18 cellular contexts compared by ENCODE assay signal in genomic region chr22:37499006-37499707, GRCh38. TPM values are rescaled to one million over a fixed set of nuclear protein-coding genes. Genes with fewer than 3 reads are reported as not detected.
DNase-seq lines count a peak whose midpoint lies in the region; ATAC-seq and TF ChIP-seq lines count a peak whose summit lies in the region.
"Had no signal": no experiment of that assay in that cellular context is flagged by ENCODE, and none has a peak within 500 bp of the region (broad histone marks: within the 10 kb centered on the region; RNA-seq: fewer than 3 reads in every experiment).

No MANE protein-coding gene starts in this region.

- no peaks in the 10 kb centered on the region for H3K9me2 ChIP-seq in MM.1S (replicated peaks; ENCODE audit: insufficient read depth, low read length)
- H3K9me2 ChIP-seq: SK-N-SH had no signal

- H3K9me3 Mint-ChIP-seq in neural crest cell: no peaks in the 10 kb centered on the region
- H3K9me3 Mint-ChIP-seq: activated T-helper 17 cell treated with anti-CD3 and anti-CD28 coated beads, Interleukin-2, amount 50 U/mL, for 72 hours; CD4-positive, alpha-beta T cell; natural killer cell had no signal

- TF ChIP-seq CTCF in MM.1S (IDR thresholded peaks at IDR 0.05; ENCODE audit: low read length): no peak
- no peak for TF ChIP-seq CTCF in neural crest cell (conservative IDR thresholded peaks at IDR 0.05)
- TF ChIP-seq CTCF in Peyer's patch (IDR thresholded peaks at IDR 0.05): no peak
- no peak for TF ChIP-seq CTCF in smooth muscle cell (IDR thresholded peaks at IDR 0.05; ENCODE audit: borderline replicate concordance, insufficient read depth, poor library complexity, severe bottlenecking)

- H3K27ac ChIP-seq in MM.1S (ENCODE audit: low read length): no peak overlapping the region
- peak overlapping the region in 2 of 4 donors; percentile 3 to 96 for H3K27ac ChIP-seq in Peyer's patch
- H3K27ac ChIP-seq in smooth muscle cell (ENCODE audit: low read depth): no peak overlapping the region
- H3K27ac ChIP-seq: cardiac muscle cell, psoas muscle had no signal

- H3K27ac Mint-ChIP-seq in neural crest cell (ENCODE audit: unreplicated experiment): peak overlapping the region; percentile 35
- H3K27ac Mint-ChIP-seq: activated T-helper 17 cell treated with anti-CD3 and anti-CD28 coated beads, Interleukin-2, amount 50 U/mL, for 72 hours; CD4-positive, alpha-beta T cell; natural killer cell had no signal

- 95% methylated on average over 13 of the region's 13 CpGs for WGBS in smooth muscle cell (ENCODE audit: low lambda C conversion rate)

- H3K4me3 Mint-ChIP-seq in neural crest cell: no peak overlapping the region
- H3K4me3 Mint-ChIP-seq: activated T-helper 17 cell treated with anti-CD3 and anti-CD28 coated beads, Interleukin-2, amount 50 U/mL, for 72 hours; CD4-positive, alpha-beta T cell; natural killer cell had no signal

- H2AFZ ChIP-seq in MM.1S (ENCODE audit: low read length): no peak overlapping the region
- no peak overlapping the region for H2AFZ ChIP-seq in smooth muscle cell (ENCODE audit: low read depth)

- TF ChIP-seq POLR2A in Peyer's patch (IDR thresholded peaks at IDR 0.05): no peak

- H3K4me1 Mint-ChIP-seq in neural crest cell: peaks cover 17% of the 10 kb centered on the region

- no peaks in the 10 kb centered on the region for H3K36me3 Mint-ChIP-seq in neural crest cell (ENCODE audit: low read depth)
- H3K36me3 Mint-ChIP-seq: natural killer cell had no signal

- H4K20me1 ChIP-seq in MM.1S (ENCODE audit: insufficient read depth, low read length) (no peaks in the 10 kb centered on the region), smooth muscle cell (ENCODE audit: low read depth) (no peaks in the 10 kb centered on the region)

- H3K79me2 ChIP-seq in MM.1S (ENCODE audit: low read length): no peaks in the 10 kb centered on the region
- H3K79me2 ChIP-seq in smooth muscle cell (ENCODE audit: low read depth): no peaks in the 10 kb centered on the region

- H3K9me3 ChIP-seq in MM.1S (replicated peaks; ENCODE audit: insufficient read depth, low read length) (no peaks in the 10 kb centered on the region), Peyer's patch (no peaks in the 10 kb centered on the region), smooth muscle cell (replicated peaks; ENCODE audit: low read depth) (no peaks in the 10 kb centered on the region)
- H3K9me3 ChIP-seq: psoas muscle, SK-N-SH had no signal

- no peaks in the 10 kb centered on the region for H3K27me3 Mint-ChIP-seq in neural crest cell (ENCODE audit: low read depth)
- H3K27me3 Mint-ChIP-seq: CD4-positive, alpha-beta T cell had no signal

- H3K9ac ChIP-seq in MM.1S (ENCODE audit: low read length): no peak overlapping the region
- no peak overlapping the region for H3K9ac ChIP-seq in smooth muscle cell (ENCODE audit: low read depth)
- H3K9ac ChIP-seq: SK-N-SH had no signal

- DNase-seq in A172 (ENCODE audit: low spot score): peak; percentile 31
- DNase-seq in MM.1S: peak; percentile 13
- peak; percentile 27 for DNase-seq in dermis blood vessel endothelial cell
- DNase-seq in neural crest cell (ENCODE audit: low read depth, low spot score): no peak
- DNase-seq in Peyer's patch: no peak
- no peak for DNase-seq in smooth muscle cell (lab: John Stamatoyannopoulos, UW; ENCODE audit: unreplicated experiment)
- DNase-seq: mammary epithelial cell, NCI-H1048, NCI-H2081 treated with DMSO at 0.1 percent for 48 hours, psoas muscle had no signal

- H3K27me3 ChIP-seq in MM.1S (replicated peaks; ENCODE audit: insufficient read depth, low read length) (peaks cover 77% of the 10 kb centered on the region), Peyer's patch (no peaks in the 10 kb centered on the region), smooth muscle cell (ENCODE audit: low read depth) (no peaks in the 10 kb centered on the region)
- H3K27me3 ChIP-seq: cardiac muscle cell had no signal

- ATAC-seq in HG02763 (IDR thresholded peaks at IDR 0.05; ENCODE audit: unreplicated experiment) (no peak), GM21576 (IDR thresholded peaks at IDR 0.05; ENCODE audit: unreplicated experiment) (no peak)
- ATAC-seq: psoas muscle had no signal

- no peaks in the 10 kb centered on the region for H3F3A ChIP-seq in MM.1S (ENCODE audit: insufficient read depth, low read length)
- H3F3A ChIP-seq in smooth muscle cell (ENCODE audit: low read depth): no peaks in the 10 kb centered on the region

- H3K36me3 ChIP-seq in MM.1S (replicated peaks; ENCODE audit: insufficient read depth, low read length): no peaks in the 10 kb centered on the region
- peaks cover 0 to 44% (median 0%) of the 10 kb centered on the region in 3 donors for H3K36me3 ChIP-seq in Peyer's patch
- H3K36me3 ChIP-seq in smooth muscle cell (ENCODE audit: low read depth): no peaks in the 10 kb centered on the region
- H3K36me3 ChIP-seq: cardiac muscle cell had no signal

- H3K4me3 ChIP-seq in MM.1S (ENCODE audit: low read length): no peak overlapping the region
- H3K4me3 ChIP-seq in Peyer's patch: no peak overlapping the region
- no peak overlapping the region for H3K4me3 ChIP-seq in smooth muscle cell
- H3K4me3 ChIP-seq: cardiac muscle cell, K562, psoas muscle had no signal

- 0 out of 2 replicates have a peak overlapping the region, but pooled peaks have one; percentile 8 for H3K4me2 ChIP-seq in MM.1S (ENCODE audit: low read depth, low read length)
- H3K4me2 ChIP-seq in smooth muscle cell: no peak overlapping the region
- H3K4me2 ChIP-seq: SK-N-SH had no signal

- H3K4me1 ChIP-seq in MM.1S (ENCODE audit: low read length) (peaks cover 10% of the 10 kb centered on the region), Peyer's patch (peaks cover 0 to 57% (median 7%) of the 10 kb centered on the region in 4 donors), smooth muscle cell (ENCODE audit: low read depth) (no peaks in the 10 kb centered on the region)

RNA-seq across cellular contexts. Expression of gene MFNG, which starts 13.0 kb away (rescaled TPM):
- 0.86 and 0.95 TPM in 2 replicates for total RNA-seq in A172 (2014; rRNA removed; shearing (Covaris generic))
- total RNA-seq in dermis blood vessel endothelial cell (163 and 228 TPM in 2 replicates), neural crest cell (3.2 and 4.7 TPM in 2 replicates), Peyer's patch (10 to 100 TPM; 12.4 to 47.0 (median 26.5) TPM), smooth muscle cell (not detected in 2 replicates)
- polyA plus RNA-seq in smooth muscle cell: 0.40 and 1.2 TPM in 2 replicates

RNA-seq across cellular contexts. Expression of gene CARD10, which starts 20.1 kb away (rescaled TPM):
- total RNA-seq in A172 (2014; rRNA removed; shearing (Covaris generic)): 20.4 and 41.0 TPM in 2 replicates
- total RNA-seq in dermis blood vessel endothelial cell (55.8 and 61.6 TPM in 2 replicates), neural crest cell (7.0 and 7.3 TPM in 2 replicates), Peyer's patch (100 to 1,000 TPM in 3 of 4 donors, 10 to 100 TPM in 1; 74.3 to 142 (median 123) TPM), smooth muscle cell (3.7 and 6.0 TPM in 2 replicates)
- 2.3 and 5.4 TPM in 2 replicates for polyA plus RNA-seq in smooth muscle cell

Comparison
In these comparisons a context has a peak if more than half of its experiments do, and no peak if none do; other contexts are left out.
1. DNase-seq: peak in A172 (single experiment), MM.1S (single experiment) and dermis blood vessel endothelial cell (single experiment); none in neural crest cell (single experiment), Peyer's patch (0 of 3) and smooth muscle cell (single experiment).